ENCODE assay signal across 8 cellular contexts in genomic region chr7:148503900-148504487, GRCh38.
DNase-seq lines count a peak whose midpoint lies in the region; ATAC-seq and TF ChIP-seq lines count a peak whose summit lies in the region.

No MANE protein-coding gene starts in this region.

- peak; percentile 25 for DNase-seq in A172 (ENCODE audit: low spot score)
- DNase-seq in GM10266 (ENCODE audit: extremely low spot score): no peak
- peak; percentile 19 for DNase-seq in NCI-H526 treated with DMSO at 0.1 percent for 48 hours (lab: John Stamatoyannopoulos, UW)
- peak; percentile 65 for DNase-seq in choroid plexus epithelial cell (ENCODE audit: low read depth)
- DNase-seq in omental fat pad (ENCODE audit: low spot score): no peak

- H4K20me1 ChIP-seq in neural cell (ENCODE audit: insufficient read depth): no peaks in the 10 kb centered on the region

- no peaks in the 10 kb centered on the region for H3K9me2 ChIP-seq in neural cell (ENCODE audit: insufficient read depth, low read length)

- H2AFZ ChIP-seq in neural cell (ENCODE audit: low read depth, low read length): no peak overlapping the region

- peak; percentile 91 for TF ChIP-seq RAD21 in neural cell (conservative IDR thresholded peaks at IDR 0.05)

- no peaks in the 10 kb centered on the region for H3F3A ChIP-seq in neural cell (ENCODE audit: insufficient read depth, low read length, poor library complexity, severe bottlenecking)

- no peaks in the 10 kb centered on the region for H3K79me2 ChIP-seq in neural cell (replicated peaks; ENCODE audit: insufficient read depth, low read length)

- no peak overlapping the region for H3K27ac ChIP-seq in neural cell (ENCODE audit: low read length)

- H3K4me2 ChIP-seq in neural cell (ENCODE audit: low read length): no peak overlapping the region

- H3K36me3 ChIP-seq in neural cell (ENCODE audit: insufficient read depth, low read length): no peaks in the 10 kb centered on the region

- H3K9me3 ChIP-seq in neural cell (ENCODE audit: low read length): no peaks in the 10 kb centered on the region

- no peak overlapping the region for H3K9ac ChIP-seq in neural cell (ENCODE audit: low read length)

- TF ChIP-seq CTCF in GM10266 (IDR thresholded peaks at IDR 0.05; ENCODE audit: control insufficient read depth, insufficient read depth, low read depth, missing control alignments) (peak; percentile 70), choroid plexus epithelial cell (conservative IDR thresholded peaks at IDR 0.05; ENCODE audit: low read depth, low read length) (peak; percentile 67), neural cell (IDR thresholded peaks at IDR 0.05; ENCODE audit: poor library complexity, severe bottlenecking) (peak; percentile 88), omental fat pad (IDR thresholded peaks at IDR 0.05) (no peak)

- ATAC-seq in HG03159 (IDR thresholded peaks at IDR 0.05; ENCODE audit: unreplicated experiment): no peak
- no peak for ATAC-seq in omental fat pad (ENCODE audit: low FRiP score)
- no peak for ATAC-seq in GM19463 (IDR thresholded peaks at IDR 0.05; ENCODE audit: unreplicated experiment)

- H3K4me3 ChIP-seq in choroid plexus epithelial cell (ENCODE audit: low read depth, low read length) (no peak overlapping the region), neural cell (ENCODE audit: low read length) (no peak overlapping the region)

- no peaks in the 10 kb centered on the region for H3K27me3 ChIP-seq in neural cell (ENCODE audit: insufficient read depth, low read depth, low read length)

- TF ChIP-seq EP300 in neural cell (conservative IDR thresholded peaks at IDR 0.05; ENCODE audit: poor library complexity, severe bottlenecking): no peak

TF ChIP-seq in neural cell, 6 proteins besides CTCF, POLR2A, EP300 and RAD21:
- peak; percentile 93 for TF ChIP-seq SMC3 (conservative IDR thresholded peaks at IDR 0.05; ENCODE audit: poor library complexity)
- no peak for TF ChIP-seq MXI1 (conservative IDR thresholded peaks at IDR 0.05; ENCODE audit: poor library complexity, severe bottlenecking)
TF ChIP-seq in neural cell: peak in this region for 1.

Comparison
In these comparisons a context has a peak if more than half of its experiments do, and no peak if none do; other contexts are left out.
1. DNase-seq: peak in A172 (single experiment), NCI-H526 treated with DMSO at 0.1 percent for 48 hours (single experiment) and choroid plexus epithelial cell (single experiment); none in GM10266 (single experiment) and omental fat pad (single experiment).
2. CTCF ChIP-seq: peak in GM10266 (single experiment), choroid plexus epithelial cell (single experiment) and neural cell (single experiment); none in omental fat pad (0 of 3).